24 cellular contexts compared by ENCODE assay signal in genomic region chr3:183808355-183808754, GRCh38. TPM values are rescaled to one million over a fixed set of nuclear protein-coding genes. Genes with fewer than 3 reads are reported as not detected.
DNase-seq lines count a peak whose midpoint lies in the region; ATAC-seq, FAIRE-seq and TF ChIP-seq lines count a peak whose summit lies in the region.
"Had no signal": no experiment of that assay in that cellular context is flagged by ENCODE, and none has a peak within 500 bp of the region (broad histone marks: within the 10 kb centered on the region; RNA-seq: fewer than 3 reads in every experiment).

No MANE protein-coding gene starts in this region.

- no peak overlapping the region for H3K4me3 ChIP-seq in pancreas
- H3K4me3 ChIP-seq: MG63 had no signal

- intact Hi-C loops in pancreas (cut with DNase I), result no loop called here

- H3K4me1 Mint-ChIP-seq in activated T-helper 17 cell treated with anti-CD3 and anti-CD28 coated beads, Interleukin-2, amount 50 U/mL, for 72 hours, result peaks cover 4% of the 10 kb centered on the region
- peaks cover 36% of the 10 kb centered on the region for H3K4me1 Mint-ChIP-seq in glutamatergic neuron (ENCODE audit: low read depth, unreplicated experiment)
- H3K4me1 Mint-ChIP-seq: CD4-positive, alpha-beta memory T cell had no signal

- H3K27ac Mint-ChIP-seq in activated T-helper 17 cell treated with anti-CD3 and anti-CD28 coated beads, Interleukin-2, amount 50 U/mL, for 72 hours, result peak overlapping the region; percentile 28
- peak overlapping the region; percentile 38 for H3K27ac Mint-ChIP-seq in glutamatergic neuron (ENCODE audit: unreplicated experiment)
- H3K27ac Mint-ChIP-seq: CD4-positive, alpha-beta memory T cell had no signal

- 95 to 99% methylated on average over 11 of the region's 11 CpGs for WGBS in pancreas, 2 donors

- H3K36me3 Mint-ChIP-seq in activated T-helper 17 cell treated with anti-CD3 and anti-CD28 coated beads, Interleukin-2, amount 50 U/mL, for 72 hours (ENCODE audit: low read depth), result peaks cover 98% of the 10 kb centered on the region
- peaks cover 16% of the 10 kb centered on the region for H3K36me3 Mint-ChIP-seq in glutamatergic neuron (ENCODE audit: unreplicated experiment)

- FAIRE-seq in pancreas (lab: Jason Lieb, UNC), result no peak
- FAIRE-seq: GM12891, GM19239, H1 had no signal

- TF ChIP-seq CTCF in glutamatergic neuron (IDR thresholded peaks at IDR 0.05; ENCODE audit: partially characterized antibody, unreplicated experiment), result no peak
- no peak for TF ChIP-seq CTCF in pancreas (IDR thresholded peaks at IDR 0.05)

- H3K27me3 Mint-ChIP-seq in activated T-helper 17 cell treated with anti-CD3 and anti-CD28 coated beads, Interleukin-2, amount 50 U/mL, for 72 hours, result no peaks in the 10 kb centered on the region
- H3K27me3 Mint-ChIP-seq in glutamatergic neuron (ENCODE audit: unreplicated experiment), result peaks cover 15% of the 10 kb centered on the region
- H3K27me3 Mint-ChIP-seq: CD4-positive, alpha-beta memory T cell had no signal

- peaks cover 13 to 26% (median 25%) of the 10 kb centered on the region in 3 donors for H3K4me1 ChIP-seq in pancreas

- no peak for DNase-seq in glutamatergic neuron
- DNase-seq in pancreas, result no peak
- DNase-seq in globus pallidus (ENCODE audit: low spot score), result no peak
- DNase-seq in activated T-cell treated with anti-CD3 and anti-CD28 coated beads, Interleukin-2, amount 50 U/mL, for 48 hours, result no peak
- DNase-seq: C1 segment of cervical spinal cord; CD4-positive, alpha-beta memory T cell; EL; GDM1; HCEC 1CT; IMR-90; KG1; MG63; NCI-H1105 treated with DMSO at 0.1 percent for 48 hours; NCI-H1930; NCI-H446 treated with DMSO at 0.1 percent for 48 hours; NCI-H526; RPMI8226; SHP77 had no signal

- peaks cover 0 to 26% (median under 1%) of the 10 kb centered on the region in 3 donors for H3K36me3 ChIP-seq in pancreas

- no peaks in the 10 kb centered on the region for H3K9me3 ChIP-seq in pancreas
- H3K9me3 ChIP-seq: MG63 had no signal

- no peaks in the 10 kb centered on the region for H3K9me3 Mint-ChIP-seq in activated T-helper 17 cell treated with anti-CD3 and anti-CD28 coated beads, Interleukin-2, amount 50 U/mL, for 72 hours
- peaks cover 17% of the 10 kb centered on the region for H3K9me3 Mint-ChIP-seq in glutamatergic neuron (ENCODE audit: unreplicated experiment)
- H3K9me3 Mint-ChIP-seq: CD4-positive, alpha-beta memory T cell had no signal

- H3K4me3 Mint-ChIP-seq in activated T-helper 17 cell treated with anti-CD3 and anti-CD28 coated beads, Interleukin-2, amount 50 U/mL, for 72 hours, result no peak overlapping the region
- no peak overlapping the region for H3K4me3 Mint-ChIP-seq in glutamatergic neuron (ENCODE audit: unreplicated experiment)
- H3K4me3 Mint-ChIP-seq: CD4-positive, alpha-beta memory T cell had no signal

- ATAC-seq in activated T-helper 17 cell treated with anti-CD3 and anti-CD28 coated beads, Interleukin-2, amount 50 U/mL, for 72 hours (replicated peaks), result no peak
- no peak for ATAC-seq in pancreas
- ATAC-seq in GM18502 (IDR thresholded peaks at IDR 0.05; ENCODE audit: poor library complexity, unreplicated experiment), result no peak

- no peaks in the 10 kb centered on the region for H3K27me3 ChIP-seq in pancreas
- H3K27me3 ChIP-seq: MG63 had no signal

- H3K27ac ChIP-seq in pancreas (peak overlapping the region in 3 of 4 donors; percentile 28 to 87 (median 75)), temporal lobe (ENCODE audit: low read depth, low read length) (peak overlapping the region; percentile 70)

RNA-seq across cellular contexts. Expression of gene MAP6D1, which starts 17.0 kb away (rescaled TPM):
- 1 to 10 TPM; 1.4 to 2.0 TPM for total RNA-seq in activated T-helper 17 cell treated with anti-CD3 and anti-CD28 coated beads, Interleukin-2, amount 50 U/mL, for 72 hours
- total RNA-seq in glutamatergic neuron (ENCODE audit: unreplicated experiment) (10.2 TPM), pancreas (1 to 10 TPM; 2.5 to 6.3 (median 3.7) TPM), temporal lobe (5.2 TPM)
- 1 to 10 TPM; 1.4 to 2.7 TPM for polyA plus RNA-seq in pancreas
